In the genomic region with DNA sequence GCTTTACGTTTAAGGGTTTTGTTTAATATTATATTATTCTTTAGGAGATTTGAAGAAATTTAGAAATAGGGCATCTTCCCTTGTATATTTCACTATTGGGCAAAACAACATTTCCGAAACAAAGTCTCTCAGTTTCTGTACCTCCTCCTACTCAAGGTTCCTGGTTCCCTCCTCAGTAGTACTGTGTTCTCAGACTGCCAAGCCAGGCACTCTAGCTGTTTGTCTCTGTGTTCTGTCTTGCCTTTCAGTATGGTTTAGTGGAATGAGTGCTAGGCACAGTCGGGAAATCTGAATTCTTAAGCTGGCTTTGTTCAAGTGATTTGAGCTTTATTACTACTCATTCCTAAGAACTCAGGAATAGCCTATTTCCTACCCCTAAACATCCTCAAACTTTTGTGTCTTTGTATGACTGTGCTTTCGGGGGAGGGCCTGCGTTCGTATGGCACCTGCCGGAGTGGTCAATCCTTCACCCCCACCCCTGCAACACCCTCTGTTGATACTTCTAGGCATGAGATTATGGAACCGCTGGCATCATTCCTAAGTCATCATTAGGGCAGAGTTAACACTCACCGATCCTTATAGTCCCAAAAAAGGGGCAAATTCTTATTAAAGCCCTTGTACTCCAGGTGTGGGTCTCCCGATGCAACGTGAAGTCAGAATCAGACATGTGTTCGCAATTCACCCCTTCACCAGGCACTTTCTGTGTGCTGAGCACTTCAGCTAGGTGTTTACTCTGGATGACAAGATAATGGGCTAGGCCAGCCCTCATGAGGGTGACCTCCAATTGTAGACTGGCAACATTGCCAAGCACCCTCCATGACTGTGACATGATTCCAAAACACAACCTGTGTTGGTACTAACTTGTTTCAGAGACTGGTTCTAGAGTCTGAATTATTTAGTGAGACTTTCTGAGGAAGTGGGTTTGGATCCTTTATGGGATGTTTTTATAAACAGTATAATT, we compare ENCODE assay signal across 1 cellular context.
TF ChIP-seq lines count a peak whose summit lies in the region.

No MANE protein-coding gene starts in this region.

TF ChIP-seq in IMR-90, 13 proteins besides CTCF, POLR2A, EP300 and RAD21:
- TF ChIP-seq MAFK (IDR thresholded peaks at IDR 0.05; ENCODE audit: low read depth, low read length) (no peak), MAZ (IDR thresholded peaks at IDR 0.05; ENCODE audit: borderline replicate concordance, low read depth, low read length) (no peak), CEBPB (IDR thresholded peaks at IDR 0.05; ENCODE audit: low read depth, low read length) (no peak), FOS (IDR thresholded peaks at IDR 0.05; ENCODE audit: low read depth, low read length) (no peak), RCOR1 (IDR thresholded peaks at IDR 0.05; ENCODE audit: insufficient replicate concordance, low read length) (no peak), CHD1 (IDR thresholded peaks at IDR 0.05; ENCODE audit: low read depth, low read length) (no peak), MXI1 (IDR thresholded peaks at IDR 0.05; ENCODE audit: borderline replicate concordance, low read depth, low read length) (no peak), SMC3 (IDR thresholded peaks at IDR 0.05; ENCODE audit: low read depth, low read length) (no peak), NFE2L2 (IDR thresholded peaks at IDR 0.05; ENCODE audit: low read depth, low read length) (no peak), RFX5 (IDR thresholded peaks at IDR 0.05; ENCODE audit: low read depth, low read length) (no peak), BHLHE40 (IDR thresholded peaks at IDR 0.05; ENCODE audit: low read depth, low read length) (no peak)
- TF ChIP-seq, protein P1, sequence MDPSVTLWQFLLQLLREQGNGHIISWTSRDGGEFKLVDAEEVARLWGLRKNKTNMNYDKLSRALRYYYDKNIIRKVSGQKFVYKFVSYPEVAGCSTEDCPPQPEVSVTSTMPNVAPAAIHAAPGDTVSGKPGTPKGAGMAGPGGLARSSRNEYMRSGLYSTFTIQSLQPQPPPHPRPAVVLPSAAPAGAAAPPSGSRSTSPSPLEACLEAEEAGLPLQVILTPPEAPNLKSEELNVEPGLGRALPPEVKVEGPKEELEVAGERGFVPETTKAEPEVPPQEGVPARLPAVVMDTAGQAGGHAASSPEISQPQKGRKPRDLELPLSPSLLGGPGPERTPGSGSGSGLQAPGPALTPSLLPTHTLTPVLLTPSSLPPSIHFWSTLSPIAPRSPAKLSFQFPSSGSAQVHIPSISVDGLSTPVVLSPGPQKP (IDR thresholded peaks at IDR 0.05; ENCODE audit: borderline replicate concordance, low read depth, low read length), result no peak
- TF ChIP-seq, protein P2, sequence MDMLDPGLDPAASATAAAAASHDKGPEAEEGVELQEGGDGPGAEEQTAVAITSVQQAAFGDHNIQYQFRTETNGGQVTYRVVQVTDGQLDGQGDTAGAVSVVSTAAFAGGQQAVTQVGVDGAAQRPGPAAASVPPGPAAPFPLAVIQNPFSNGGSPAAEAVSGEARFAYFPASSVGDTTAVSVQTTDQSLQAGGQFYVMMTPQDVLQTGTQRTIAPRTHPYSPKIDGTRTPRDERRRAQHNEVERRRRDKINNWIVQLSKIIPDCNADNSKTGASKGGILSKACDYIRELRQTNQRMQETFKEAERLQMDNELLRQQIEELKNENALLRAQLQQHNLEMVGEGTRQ (IDR thresholded peaks at IDR 0.05; ENCODE audit: low read depth, low read length), result no peak
